8 cellular contexts compared by ENCODE assay signal in genomic region chr13:30796833-30797601, GRCh38.
DNase-seq lines count a peak whose midpoint lies in the region; ATAC-seq and TF ChIP-seq lines count a peak whose summit lies in the region.

No MANE protein-coding gene starts in this region.

- peaks cover 18 to 28% (median 20%) of the 10 kb centered on the region in 3 donors for H3K4me1 Mint-ChIP-seq in T-cell

- no peak for TF ChIP-seq CTCF in epithelial cell of proximal tubule (conservative IDR thresholded peaks at IDR 0.05; ENCODE audit: low read depth, low read length)

- POLR2A ChIA-PET in T-cell (lab: Charles Lee) = interaction anchor here in 1 of 2 donors (0.6 kb wide), 1 partner anchor 259 kb away, joined by 3 read pairs; no protein-coding TSS in a partner anchor

- CTCF ChIA-PET in T-cell (lab: Charles Lee) = no interaction called here

- H3K36me3 Mint-ChIP-seq in T-cell = no peaks in the 10 kb centered on the region

- no peaks in the 10 kb centered on the region for H3K27me3 Mint-ChIP-seq in T-cell

- no peaks in the 10 kb centered on the region for H3K9me3 Mint-ChIP-seq in T-cell

- peak overlapping the region; percentile 11 to 82 for H3K27ac Mint-ChIP-seq in T-cell

- ATAC-seq in T-cell (replicated peaks in 1 of 4) = no peak
- no peak for ATAC-seq in HG03565 (IDR thresholded peaks at IDR 0.05; ENCODE audit: unreplicated experiment)
- ATAC-seq in HG02678 (IDR thresholded peaks at IDR 0.05; ENCODE audit: unreplicated experiment) = no peak

- peak overlapping the region; percentile 32 for H3K4me3 ChIP-seq in epithelial cell of proximal tubule (ENCODE audit: low read depth, low read length)

- no peak overlapping the region for H3K4me3 Mint-ChIP-seq in T-cell

- DNase-seq in NCI-H2107 treated with DMSO at 0.1 percent for 48 hours (lab: John Stamatoyannopoulos, UW; ENCODE audit: unreplicated experiment) (peak; percentile 41), NCI-H2107 (lab: John Stamatoyannopoulos, UW) (no peak), T-cell (no peak), epithelial cell of proximal tubule (ENCODE audit: low read depth) (no peak), GOT3 (lab: John Stamatoyannopoulos, UW) (no peak)
- peak; percentile 26 for DNase-seq in stimulated activated CD4-positive, alpha-beta T cell treated with anti-CD3 and anti-CD28 coated beads, Interleukin-2, amount 100 ng/mL, for 4 hours (ENCODE audit: low read depth)

Comparison
In these comparisons a context has a peak if more than half of its experiments do, and no peak if none do; other contexts are left out.
1. DNase-seq: peak in NCI-H2107 treated with DMSO at 0.1 percent for 48 hours (single experiment) and stimulated activated CD4-positive, alpha-beta T cell treated with anti-CD3 and anti-CD28 coated beads, Interleukin-2, amount 100 ng/mL, for 4 hours (single experiment); none in NCI-H2107 (single experiment), T-cell (0 of 34), epithelial cell of proximal tubule (single experiment) and GOT3 (single experiment).